ENCODE assay signal across 15 cellular contexts in the genomic region with DNA sequence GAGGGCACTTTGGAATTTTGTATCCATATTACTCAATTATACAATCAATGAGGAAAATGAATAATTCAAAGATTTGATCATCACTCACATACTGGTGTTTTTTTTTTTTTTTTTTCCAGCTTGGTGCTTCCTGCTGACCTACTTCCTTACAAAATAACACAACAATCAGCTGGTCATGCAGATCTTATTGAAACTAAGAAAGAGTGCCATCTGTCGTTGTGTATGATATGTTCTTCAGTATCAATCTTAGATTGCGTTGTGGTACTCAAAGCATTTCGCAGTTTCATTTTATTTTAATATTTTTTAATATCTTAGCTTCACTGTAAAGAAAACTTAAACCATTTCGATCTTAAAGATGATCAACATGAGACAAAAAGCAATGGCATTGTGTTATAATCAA.
A peak's percentile ranks its signal among the peaks of the same experiment; 100 is the strongest.
DNase-seq lines count a peak whose midpoint lies in the region; ATAC-seq and TF ChIP-seq lines count a peak whose summit lies in the region.
"Had no signal": no experiment of that assay in that cellular context is flagged by ENCODE, and none has a peak within 500 bp of the region (broad histone marks: within the 10 kb centered on the region; RNA-seq: fewer than 3 reads in every experiment).

No MANE protein-coding gene starts in this region.

- H3K36me3 Mint-ChIP-seq in mesothelial cell of epicardium, result no peaks in the 10 kb centered on the region
- H3K36me3 Mint-ChIP-seq: activated CD8-positive, alpha-beta memory T cell treated with anti-CD3 and anti-CD28 coated beads, Interleukin-2, amount 10 ng/mL, durations not matched to agents 7 days and 5 days; activated naive CD4-positive, alpha-beta T cell treated with anti-CD3 and anti-CD28 coated beads, Interleukin-2, amount 50 U/mL, for 72 hours; neural progenitor cell had no signal

- peak; percentile 44 for DNase-seq in NCI-H2171 treated with DMSO at 0.1 percent for 48 hours (lab: John Stamatoyannopoulos, UW)
- DNase-seq in NCI-H2171 (lab: John Stamatoyannopoulos, UW), result no peak
- DNase-seq in RKO (ENCODE audit: low spot score), result peak; percentile 11
- DNase-seq in globus pallidus (ENCODE audit: low spot score), result peak; percentile 24
- DNase-seq in putamen (ENCODE audit: low spot score), result peak; percentile 4
- DNase-seq in left colon, result no peak
- DNase-seq in mesothelial cell of epicardium (ENCODE audit: low spot score in 2 of 2, unreplicated experiment in 2 of 2), result no peak
- DNase-seq: activated CD8-positive, alpha-beta memory T cell treated with anti-CD3 and anti-CD28 coated beads, Interleukin-2, amount 10 ng/mL, durations not matched to agents 7 days and 5 days; DMS79 treated with DMSO at 0.1 percent for 48 hours; islet precursor cell; NCI-H187; RPMI8226 had no signal

- H3K27me3 Mint-ChIP-seq in mesothelial cell of epicardium (ENCODE audit: low read depth), result no peaks in the 10 kb centered on the region
- H3K27me3 Mint-ChIP-seq: activated CD8-positive, alpha-beta memory T cell treated with anti-CD3 and anti-CD28 coated beads, Interleukin-2, amount 10 ng/mL, durations not matched to agents 7 days and 5 days had no signal

- TF ChIP-seq CTCF in mesothelial cell of epicardium (IDR thresholded peaks at IDR 0.05; ENCODE audit: unreplicated experiment), result no peak

- intact Hi-C loops in left colon (cut with DNase I, micrococcal nuclease), result no loop called here

- H3K4me3 Mint-ChIP-seq in mesothelial cell of epicardium, result no peak overlapping the region
- H3K4me3 Mint-ChIP-seq: activated CD8-positive, alpha-beta memory T cell treated with anti-CD3 and anti-CD28 coated beads, Interleukin-2, amount 10 ng/mL, durations not matched to agents 7 days and 5 days; neural progenitor cell had no signal

- peaks cover 11% of the 10 kb centered on the region for H3K9me3 Mint-ChIP-seq in mesothelial cell of epicardium
- H3K9me3 Mint-ChIP-seq: activated naive CD4-positive, alpha-beta T cell treated with anti-CD3 and anti-CD28 coated beads, Interleukin-2, amount 50 U/mL, for 72 hours had no signal

- ATAC-seq in left colon, result no peak
- no peak for ATAC-seq in HG02623 (IDR thresholded peaks at IDR 0.05; ENCODE audit: unreplicated experiment)
- ATAC-seq: activated CD8-positive, alpha-beta memory T cell treated with anti-CD3 and anti-CD28 coated beads, Interleukin-2, amount 10 ng/mL, durations not matched to agents 7 days and 5 days; activated naive CD4-positive, alpha-beta T cell treated with anti-CD3 and anti-CD28 coated beads, Interleukin-2, amount 50 U/mL, for 72 hours had no signal

- no peak overlapping the region for H3K27ac Mint-ChIP-seq in mesothelial cell of epicardium
- H3K27ac Mint-ChIP-seq: activated CD8-positive, alpha-beta memory T cell treated with anti-CD3 and anti-CD28 coated beads, Interleukin-2, amount 10 ng/mL, durations not matched to agents 7 days and 5 days; activated naive CD4-positive, alpha-beta T cell treated with anti-CD3 and anti-CD28 coated beads, Interleukin-2, amount 50 U/mL, for 72 hours; neural progenitor cell had no signal

- no peaks in the 10 kb centered on the region for H3K4me1 Mint-ChIP-seq in mesothelial cell of epicardium
- H3K4me1 Mint-ChIP-seq: activated CD8-positive, alpha-beta memory T cell treated with anti-CD3 and anti-CD28 coated beads, Interleukin-2, amount 10 ng/mL, durations not matched to agents 7 days and 5 days had no signal

Comparison
In these comparisons a context has a peak if more than half of its experiments do, and no peak if none do; other contexts are left out.
1. DNase-seq: peak in NCI-H2171 treated with DMSO at 0.1 percent for 48 hours (single experiment), RKO (single experiment), globus pallidus (single experiment) and putamen (single experiment); none in NCI-H2171 (single experiment), left colon (0 of 2) and mesothelial cell of epicardium (0 of 2).